In genomic region chr1:15152318-15153183, GRCh38 we compare ENCODE assay signal across 8 cellular contexts. TPM values are rescaled to one million over a fixed set of nuclear protein-coding genes. Genes with fewer than 3 reads are reported as not detected.
DNase-seq lines count a peak whose midpoint lies in the region; ATAC-seq and TF ChIP-seq lines count a peak whose summit lies in the region.

No MANE protein-coding gene starts in this region.

- peak in 8 of 11 experiments; percentile 8 to 59 (median 52) for TF ChIP-seq CTCF in spleen (IDR thresholded peaks at IDR 0.05 in 8 of 11, conservative IDR thresholded peaks at IDR 0.05 in 3 of 11)

- H3K9me3 ChIP-seq in MG63 = no peaks in the 10 kb centered on the region
- H3K9me3 ChIP-seq in duodenal mucosa (ENCODE audit: control insufficient read depth in 1 of 2, low read length in 2 of 2) = no peaks in the 10 kb centered on the region
- no peaks in the 10 kb centered on the region for H3K9me3 ChIP-seq in spleen

- H3K4me1 ChIP-seq in duodenal mucosa (ENCODE audit: control insufficient read depth in 1 of 2, insufficient read depth in 2 of 2, low read length in 2 of 2) (peaks cover 26 to 47% of the 10 kb centered on the region in 2 donors), spleen (peaks cover 3 to 63% (median 45%) of the 10 kb centered on the region in 6 donors)

- H3K36me3 ChIP-seq in MG63 (no peaks in the 10 kb centered on the region), duodenal mucosa (ENCODE audit: control insufficient read depth in 1 of 2, insufficient read depth in 2 of 2, low read length in 2 of 2) (no peaks in the 10 kb centered on the region), spleen (no peaks in the 10 kb centered on the region)

- 1 to 6% (median 2%) methylated on average over 21 to 61 of the region's 61 CpGs for WGBS in spleen, 5 donors

- H3K4me3 ChIP-seq in MG63 (peak overlapping the region; percentile 50), duodenal mucosa (ENCODE audit: low read depth in 1 of 2, low read length in 2 of 2) (peak overlapping the region; percentile 81 to 82), spleen (peak overlapping the region; percentile 50 to 77 (median 66))

- H3K27ac ChIP-seq in duodenal mucosa (ENCODE audit: low read depth, low read length) (peak overlapping the region; percentile 87), spleen (peak overlapping the region; percentile 48 to 83 (median 76))

- peak overlapping the region; percentile 68 to 76 for H3K9ac ChIP-seq in duodenal mucosa (ENCODE audit: low read depth in 1 of 2, low read length in 2 of 2)

- DNase-seq in Daoy (ENCODE audit: low read depth) (peak; percentile 91), MG63 (peak; percentile 81), SK-N-DZ (ENCODE audit: low spot score) (peak; percentile 82), left colon (peak; percentile 88 to 90), spleen (peak; percentile 78)

- intact Hi-C loops in left colon (cut with DNase I, micrococcal nuclease) = loop anchor here in 1 of 2 donors (10.0 kb wide), 1 partner anchor 122 kb away; no protein-coding TSS in a partner anchor
- intact Hi-C loops in spleen (cut with DNase I; ENCODE audit: low total_unique reads) = loop anchor here (10.0 kb wide), 1 partner anchor 112 kb away; no protein-coding TSS in a partner anchor

- ATAC-seq in left colon (peak; percentile 63), HG03108 (IDR thresholded peaks at IDR 0.05; ENCODE audit: unreplicated experiment) (no peak), HG03196 (IDR thresholded peaks at IDR 0.05; ENCODE audit: unreplicated experiment) (no peak)

- no peak for TF ChIP-seq POLR2A in spleen (IDR thresholded peaks at IDR 0.05)

- H3K27me3 ChIP-seq in MG63 = peaks cover 3% of the 10 kb centered on the region
- H3K27me3 ChIP-seq in duodenal mucosa (ENCODE audit: control insufficient read depth in 1 of 2, insufficient read depth in 2 of 2, low read length in 2 of 2) = peaks cover 0 to 3% of the 10 kb centered on the region in 2 donors
- peaks cover 0 to 50% (median 23%) of the 10 kb centered on the region in 7 donors for H3K27me3 ChIP-seq in spleen (replicated peaks in 1 of 7)

RNA-seq across cellular contexts. Expression of gene TMEM51, which starts 1.0 kb away (rescaled TPM):
- 18.4 and 21.2 TPM in 2 replicates for total RNA-seq in Daoy (2014; rRNA removed; shearing (Covaris generic))
- total RNA-seq in MG63 (2014; rRNA removed; shearing (Covaris generic); ENCODE audit: low replicate concordance) = 2.8 and 4.9 TPM in 2 replicates
- polyA plus RNA-seq in SK-N-DZ (2014; cell fraction: cytosol; rRNA removed) = 27.4 and 37.8 TPM in 2 replicates
- polyA plus RNA-seq in SK-N-DZ (2014; cell fraction: nucleus; rRNA removed) = 11.9 and 19.9 TPM in 2 replicates
- total RNA-seq in left colon (10 to 100 TPM; 23.4 to 27.4 TPM), spleen (10 to 100 TPM in 3 of 7 donors, 1 to 10 TPM in 4; 6.0 to 13.8 (median 8.4) TPM)
- polyA plus RNA-seq in spleen = 1 to 10 TPM; 3.5 to 5.3 (median 3.9) TPM
